ENCODE assay signal across 30 cellular contexts in the genomic region with DNA sequence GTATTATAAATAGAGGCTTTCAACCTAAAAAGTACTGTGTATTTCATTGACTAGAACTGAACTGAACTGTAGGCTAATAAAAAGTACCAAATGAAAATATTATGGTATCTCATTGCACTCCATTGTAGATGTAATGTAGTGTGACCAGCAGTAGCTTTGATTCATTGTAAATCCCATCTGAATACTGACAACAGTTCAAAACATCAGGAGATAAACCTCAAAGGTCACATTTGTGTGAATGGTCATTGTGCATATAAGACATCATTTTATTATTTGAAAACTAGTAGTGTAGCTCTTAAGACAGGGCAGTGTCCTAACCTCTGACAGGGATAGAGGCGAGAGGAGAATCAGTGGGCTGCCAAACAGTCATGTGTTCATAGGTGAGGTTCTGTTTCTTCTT.
"Had no signal": no experiment of that assay in that cellular context is flagged by ENCODE, and none has a peak within 500 bp of the region (broad histone marks: within the 10 kb centered on the region; RNA-seq: fewer than 3 reads in every experiment).

No MANE protein-coding gene starts in this region.

- H3K27me3 ChIP-seq: adrenal gland, body of pancreas, brain microvascular endothelial cell, breast epithelium had no signal

- DNase-seq: activated B cell treated with CpG ODN at 0.5 μM for 24 hours; activated CD4-positive, alpha-beta memory T cell treated with anti-CD3 and anti-CD28 coated beads for 36 hours; activated CD4-positive, alpha-beta T cell treated with anti-CD3 and anti-CD28 coated beads for 4 hours; activated CD4-positive, alpha-beta T cell treated with anti-CD3 and anti-CD28 coated beads, Interleukin-2, amount 10 ng/mL, durations not matched to agents 24 days and 14 days; activated CD4-positive, alpha-beta T cell treated with anti-CD3 and anti-CD28 coated beads, Interleukin-2, amount 50 U/mL, for 1 hour; activated CD4-positive, alpha-beta T cell treated with anti-CD3 and anti-CD28 coated beads, Interleukin-2, amount 50 U/mL, for 4 hours; activated CD4-positive, CD25-positive, alpha-beta regulatory T cell treated with anti-CD3 and anti-CD28 coated beads, Interleukin-2, amount 50 U/mL, for 72 hours; activated CD8-positive, alpha-beta memory T cell treated with anti-CD3 and anti-CD28 coated beads, Interleukin-2, amount 50 U/mL, for 4 hours; activated CD8-positive, alpha-beta T cell treated with anti-CD3 and anti-CD28 coated beads for 36 hours; activated effector memory CD4-positive, alpha-beta T cell treated with anti-CD3 and anti-CD28 coated beads, Interleukin-2, amount 50 U/mL, for 16 hours; activated gamma-delta T cell treated with Interleukin-2 at 50 U/mL for 16 hours; activated naive CD4-positive, alpha-beta T cell; activated naive CD4-positive, alpha-beta T cell treated with anti-CD3 and anti-CD28 coated beads for 36 hours; activated naive CD4-positive, alpha-beta T cell treated with anti-CD3 and anti-CD28 coated beads, Interleukin-2, amount 50 U/mL, for 16 hours; activated naive CD8-positive, alpha-beta T cell treated with anti-CD3 and anti-CD28 coated beads for 36 hours; activated T-cell treated with anti-CD3 and anti-CD28 coated beads for 4 hours; activated T-cell treated with anti-CD3 and anti-CD28 coated beads, Interleukin-2, amount 50 U/mL, for 1 hour; activated T-cell treated with anti-CD3 and anti-CD28 coated beads, Interleukin-2, amount 50 U/mL, for 4 hours; activated T-cell treated with anti-CD3 and anti-CD28 coated beads, Interleukin-2, amount 50 U/mL, for 72 hours; adrenal gland; amniotic stem cell; aorta; body of pancreas; brain microvascular endothelial cell; central memory CD4-positive, alpha-beta T cell; T-helper 1 cell; T-helper 2 cell; T-helper 9 cell had no signal

- H3K4me1 ChIP-seq: breast epithelium had no signal

- H3K4me3 ChIP-seq: adrenal gland, body of pancreas, breast epithelium had no signal

- H3K9me3 ChIP-seq: adrenal gland, body of pancreas, breast epithelium had no signal

- H3K36me3 ChIP-seq: adrenal gland, brain microvascular endothelial cell, breast epithelium had no signal

- H3K27ac ChIP-seq: brain microvascular endothelial cell, breast epithelium, VCaP had no signal
